8 cellular contexts compared by ENCODE assay signal in genomic region chr7:1940402-1940786, GRCh38.
A peak's percentile ranks its signal among the peaks of the same experiment; 100 is the strongest.
DNase-seq lines count a peak whose midpoint lies in the region; ATAC-seq and TF ChIP-seq lines count a peak whose summit lies in the region.

No MANE protein-coding gene starts in this region.

- in situ Hi-C loops in GM13976 (cut with MboI; ENCODE audit: low sequenced_read_pairs, unreplicated experiment) (no loop called here), HAP-1 (cut with MboI; ENCODE audit: low sequenced_read_pairs) (no loop called here)

- peak; percentile 90 for ATAC-seq in HG02610 (IDR thresholded peaks at IDR 0.05; ENCODE audit: unreplicated experiment)
- peak; percentile 77 for ATAC-seq in Right ventricle myocardium superior (ENCODE audit: poor library complexity)

- DNase-seq in GM13976 (ENCODE audit: low spot score) (peak; percentile 92), activated T-cell treated with anti-CD3 and anti-CD28 coated beads for 48 hours (ENCODE audit: low read depth) (peak; percentile 84), Right ventricle myocardium superior (peak; percentile 81), SW 1271 (lab: John Stamatoyannopoulos, UW) (no peak), HAP-1 (ENCODE audit: low spot score in 2 of 2) (no peak)
- peak; percentile 86 for DNase-seq in NK-92 treated with Interleukin-12 subunit alpha and Interleukin-12 subunit beta, amount 100 ng/mL, for 24 hours (lab: John Stamatoyannopoulos, UW)
- peak; percentile 75 to 89 for DNase-seq in stimulated activated CD4-positive, alpha-beta T cell treated with anti-CD3 and anti-CD28 coated beads, Interleukin-4, amount 100 ng/mL, for 4 hours

- H3K4me1 ChIP-seq in HAP-1, result peaks cover 12% of the 10 kb centered on the region

- no peaks in the 10 kb centered on the region for H3K9me3 ChIP-seq in HAP-1

- H3K4me3 ChIP-seq in HAP-1, result no peak overlapping the region

- H3K27me3 ChIP-seq in HAP-1 (ENCODE audit: low read depth), result no peaks in the 10 kb centered on the region

- intact Hi-C loops in Right ventricle myocardium superior (cut with DNase I), result no loop called here

- H3K36me3 ChIP-seq in HAP-1 (replicated peaks), result no peaks in the 10 kb centered on the region

- TF ChIP-seq CTCF in GM13976 (IDR thresholded peaks at IDR 0.05; ENCODE audit: borderline replicate concordance, control extremely low read depth, extremely low read depth, insufficient read depth, missing control alignments), result no peak

Comparison
In these comparisons a context has a peak if more than half of its experiments do, and no peak if none do; other contexts are left out.
1. DNase-seq: peak in GM13976 (single experiment), NK-92 treated with Interleukin-12 subunit alpha and Interleukin-12 subunit beta, amount 100 ng/mL, for 24 hours (single experiment), activated T-cell treated with anti-CD3 and anti-CD28 coated beads for 48 hours (single experiment), Right ventricle myocardium superior (single experiment) and stimulated activated CD4-positive, alpha-beta T cell treated with anti-CD3 and anti-CD28 coated beads, Interleukin-4, amount 100 ng/mL, for 4 hours (2 of 2); none in SW 1271 (0 of 2) and HAP-1 (0 of 2).